In the genomic region with DNA sequence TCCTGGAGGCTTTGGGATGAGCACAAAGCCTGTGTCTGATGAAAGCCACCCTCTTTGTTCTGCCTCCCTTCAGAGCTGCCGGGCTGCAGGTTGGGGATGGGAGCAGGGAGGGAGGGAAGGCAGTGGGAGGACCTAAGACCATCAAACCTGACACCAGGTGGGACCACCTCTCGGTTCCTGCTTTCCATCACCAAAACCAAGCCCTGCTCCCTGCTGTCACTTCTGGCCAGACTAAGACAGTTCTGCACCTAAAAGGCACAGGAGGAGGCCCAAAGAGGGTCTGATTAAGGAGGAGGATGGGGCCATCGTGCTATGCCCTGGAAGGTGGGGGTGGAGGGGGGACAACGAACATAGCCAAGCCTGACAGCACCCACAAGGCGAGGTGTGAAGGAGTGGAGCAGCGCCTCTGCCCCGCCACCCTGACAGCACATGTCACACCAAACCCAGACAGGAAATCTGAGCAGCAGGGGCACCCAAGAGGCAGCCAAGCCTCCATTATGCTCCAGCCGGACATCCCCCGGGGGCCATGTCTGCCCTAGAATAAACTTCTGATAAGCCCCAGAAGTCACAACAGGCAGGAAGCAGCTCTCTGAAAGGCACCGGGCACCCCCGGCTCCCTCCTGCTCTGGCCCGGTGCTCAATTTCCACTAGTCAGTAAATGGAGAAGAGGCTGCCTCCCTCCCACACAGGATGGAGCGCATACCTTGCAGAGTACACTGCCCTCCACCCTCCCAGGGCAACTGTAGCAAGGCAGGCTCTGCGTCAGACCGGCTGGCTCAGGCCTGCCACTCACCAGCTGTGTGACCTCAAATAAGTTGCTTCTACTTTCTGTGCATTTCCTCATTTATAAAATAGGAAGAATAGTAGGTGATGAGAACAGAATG, we compare ENCODE assay signal across 8 cellular contexts. TPM values are rescaled to one million over a fixed set of nuclear protein-coding genes. Genes with fewer than 3 reads are reported as not detected.
DNase-seq lines count a peak whose midpoint lies in the region; ATAC-seq, FAIRE-seq and TF ChIP-seq lines count a peak whose summit lies in the region.

No MANE protein-coding gene starts in this region.

- intact Hi-C loops in activated T-helper 1 cell treated with anti-CD3 and anti-CD28 coated beads, Interleukin-12 subunit alpha, Interleukin-12 subunit beta, Interleukin-2, Interleukin-4 antibody, amounts not matched to agents 30 ng/mL and 10 ng/mL and 1 ng/mL, durations not matched to agents 14 hours and 24 hours and 36 hours (cut with micrococcal nuclease), result no loop called here

- H3K9me3 Mint-ChIP-seq in astrocyte (ENCODE audit: unreplicated experiment) (no peaks in the 10 kb centered on the region), immature natural killer cell (no peaks in the 10 kb centered on the region)
- H3K9me3 Mint-ChIP-seq in activated T-helper 1 cell treated with anti-CD3 and anti-CD28 coated beads, Interleukin-12 subunit alpha, Interleukin-12 subunit beta, Interleukin-2, Interleukin-4 antibody, amounts not matched to agents 30 ng/mL and 10 ng/mL and 1 ng/mL, durations not matched to agents 14 hours and 24 hours and 36 hours, result no peaks in the 10 kb centered on the region

- no peak overlapping the region for H3K27ac ChIP-seq in astrocyte (ENCODE audit: low read depth, low read length)

- peaks cover 31% of the 10 kb centered on the region for H3K4me1 Mint-ChIP-seq in astrocyte (ENCODE audit: low read depth, unreplicated experiment)
- H3K4me1 Mint-ChIP-seq in immature natural killer cell, result peaks cover 76 to 85% of the 10 kb centered on the region in 2 donors
- peaks cover 20% of the 10 kb centered on the region for H3K4me1 Mint-ChIP-seq in activated T-helper 1 cell treated with anti-CD3 and anti-CD28 coated beads, Interleukin-12 subunit alpha, Interleukin-12 subunit beta, Interleukin-2, Interleukin-4 antibody, amounts not matched to agents 30 ng/mL and 10 ng/mL and 1 ng/mL, durations not matched to agents 14 hours and 24 hours and 36 hours (ENCODE audit: low read depth)

- H3K4me1 ChIP-seq in astrocyte (ENCODE audit: insufficient read depth, low read length), result peaks cover 29% of the 10 kb centered on the region

- peak overlapping the region; percentile 39 for H3K9ac ChIP-seq in astrocyte (ENCODE audit: low read length)

- peaks cover 76% of the 10 kb centered on the region for H3K79me2 ChIP-seq in astrocyte (ENCODE audit: insufficient read depth, low read length)

- TF ChIP-seq CTCF in astrocyte (IDR thresholded peaks at IDR 0.05; ENCODE audit: insufficient read depth, low read depth, low read length), result no peak

- peaks cover 88% of the 10 kb centered on the region for H4K20me1 ChIP-seq in astrocyte (ENCODE audit: insufficient read depth, low read length)

- H3K27ac Mint-ChIP-seq in astrocyte (ENCODE audit: unreplicated experiment) (peak overlapping the region; percentile 58), immature natural killer cell (peak overlapping the region; percentile 91 to 99 (median 99))
- H3K27ac Mint-ChIP-seq in activated T-helper 1 cell treated with anti-CD3 and anti-CD28 coated beads, Interleukin-12 subunit alpha, Interleukin-12 subunit beta, Interleukin-2, Interleukin-4 antibody, amounts not matched to agents 30 ng/mL and 10 ng/mL and 1 ng/mL, durations not matched to agents 14 hours and 24 hours and 36 hours, result no peak overlapping the region

- H3K4me2 ChIP-seq in astrocyte (ENCODE audit: low read length), result peak overlapping the region; percentile 45

- no peak overlapping the region for H3K4me3 ChIP-seq in astrocyte (ENCODE audit: insufficient read depth, low read depth, low read length)

- H3K27me3 ChIP-seq in astrocyte (ENCODE audit: insufficient read depth, low read length), result no peaks in the 10 kb centered on the region

- no peaks in the 10 kb centered on the region for H3K27me3 Mint-ChIP-seq in astrocyte (ENCODE audit: low read depth, unreplicated experiment)
- H3K27me3 Mint-ChIP-seq in immature natural killer cell (ENCODE audit: low read depth in 3 of 3), result peaks cover 15 to 20% (median 18%) of the 10 kb centered on the region in 3 donors
- peaks cover 6% of the 10 kb centered on the region for H3K27me3 Mint-ChIP-seq in activated T-helper 1 cell treated with anti-CD3 and anti-CD28 coated beads, Interleukin-12 subunit alpha, Interleukin-12 subunit beta, Interleukin-2, Interleukin-4 antibody, amounts not matched to agents 30 ng/mL and 10 ng/mL and 1 ng/mL, durations not matched to agents 14 hours and 24 hours and 36 hours (ENCODE audit: insufficient read depth)

- H3K4me3 Mint-ChIP-seq in astrocyte (ENCODE audit: unreplicated experiment), result no peak overlapping the region
- H3K4me3 Mint-ChIP-seq in immature natural killer cell, result peak overlapping the region; percentile 76 to 87 (median 83)
- H3K4me3 Mint-ChIP-seq in activated T-helper 1 cell treated with anti-CD3 and anti-CD28 coated beads, Interleukin-12 subunit alpha, Interleukin-12 subunit beta, Interleukin-2, Interleukin-4 antibody, amounts not matched to agents 30 ng/mL and 10 ng/mL and 1 ng/mL, durations not matched to agents 14 hours and 24 hours and 36 hours, result no peak overlapping the region

- ATAC-seq in GM21737 (IDR thresholded peaks at IDR 0.05; ENCODE audit: unreplicated experiment) (peak; percentile 62), GM18517 (IDR thresholded peaks at IDR 0.05; ENCODE audit: unreplicated experiment) (no peak)

- peaks cover 14% of the 10 kb centered on the region for H3K36me3 Mint-ChIP-seq in astrocyte (ENCODE audit: low read depth, unreplicated experiment)
- peaks cover 0 to 8% (median 0%) of the 10 kb centered on the region in 3 donors for H3K36me3 Mint-ChIP-seq in immature natural killer cell
- H3K36me3 Mint-ChIP-seq in activated T-helper 1 cell treated with anti-CD3 and anti-CD28 coated beads, Interleukin-12 subunit alpha, Interleukin-12 subunit beta, Interleukin-2, Interleukin-4 antibody, amounts not matched to agents 30 ng/mL and 10 ng/mL and 1 ng/mL, durations not matched to agents 14 hours and 24 hours and 36 hours (ENCODE audit: low read depth), result no peaks in the 10 kb centered on the region

- no peaks in the 10 kb centered on the region for H3K9me3 ChIP-seq in astrocyte (ENCODE audit: insufficient read depth, low read depth, low read length)

- no peaks in the 10 kb centered on the region for H3K36me3 ChIP-seq in astrocyte (ENCODE audit: insufficient read depth, low read length)

- no peak for FAIRE-seq in astrocyte (lab: Jason Lieb, UNC)

- no peak overlapping the region for H2AFZ ChIP-seq in astrocyte (ENCODE audit: low read depth, low read length)

- peak; percentile 57 for DNase-seq in EH (ENCODE audit: low read depth)
- DNase-seq in NCI-H2081 treated with DMSO at 0.1 percent for 48 hours (lab: John Stamatoyannopoulos, UW), result peak; percentile 9
- DNase-seq in astrocyte (ENCODE audit: low read depth), result peak; percentile 59
- peak; percentile 89 to 94 (median 92) for DNase-seq in immature natural killer cell
- DNase-seq in stimulated activated CD8-positive, alpha-beta memory T cell treated with anti-CD3 and anti-CD28 coated beads, Interleukin-4, amount 100 ng/mL, for 4 hours (ENCODE audit: low read depth in 2 of 2, low spot score in 1 of 2), result peak; percentile 3 to 42
- no peak for DNase-seq in activated T-helper 1 cell treated with anti-CD3 and anti-CD28 coated beads, Interleukin-12 subunit alpha, Interleukin-12 subunit beta, Interleukin-2, Interleukin-4 antibody, amounts not matched to agents 30 ng/mL and 10 ng/mL and 1 ng/mL, durations not matched to agents 14 hours and 24 hours and 36 hours (ENCODE audit: low spot score)

RNA-seq across cellular contexts. Expression of gene DLG5, which starts 48.9 kb away (rescaled TPM):
- total RNA-seq in astrocyte, result 55.2 and 58.4 TPM in 2 replicates
- 1 to 10 TPM; 1.6 to 3.7 (median 1.9) TPM for polyA plus RNA-seq in immature natural killer cell
- 4.0 and 4.1 TPM in 2 replicates for total RNA-seq in activated T-helper 1 cell treated with anti-CD3 and anti-CD28 coated beads, Interleukin-12 subunit alpha, Interleukin-12 subunit beta, Interleukin-2, Interleukin-4 antibody, amounts not matched to agents 30 ng/mL and 10 ng/mL and 1 ng/mL, durations not matched to agents 14 hours and 24 hours and 36 hours

Comparison
In these comparisons a context has a peak if more than half of its experiments do, and no peak if none do; other contexts are left out.
1. H3K4me3 Mint-ChIP-seq: peak in immature natural killer cell (5 of 5); none in astrocyte (single experiment) and activated T-helper 1 cell treated with anti-CD3 and anti-CD28 coated beads, Interleukin-12 subunit alpha, Interleukin-12 subunit beta, Interleukin-2, Interleukin-4 antibody, amounts not matched to agents 30 ng/mL and 10 ng/mL and 1 ng/mL, durations not matched to agents 14 hours and 24 hours and 36 hours (single experiment).
2. RNA of gene DLG5, which starts 48.9 kb away (total RNA-seq): 55.2 to 58.4 TPM in astrocyte; 4.0 to 4.1 TPM in activated T-helper 1 cell treated with anti-CD3 and anti-CD28 coated beads, Interleukin-12 subunit alpha, Interleukin-12 subunit beta, Interleukin-2, Interleukin-4 antibody, amounts not matched to agents 30 ng/mL and 10 ng/mL and 1 ng/mL, durations not matched to agents 14 hours and 24 hours and 36 hours; every median in the first group is over 10 times any median in the second.